In the genomic region with DNA sequence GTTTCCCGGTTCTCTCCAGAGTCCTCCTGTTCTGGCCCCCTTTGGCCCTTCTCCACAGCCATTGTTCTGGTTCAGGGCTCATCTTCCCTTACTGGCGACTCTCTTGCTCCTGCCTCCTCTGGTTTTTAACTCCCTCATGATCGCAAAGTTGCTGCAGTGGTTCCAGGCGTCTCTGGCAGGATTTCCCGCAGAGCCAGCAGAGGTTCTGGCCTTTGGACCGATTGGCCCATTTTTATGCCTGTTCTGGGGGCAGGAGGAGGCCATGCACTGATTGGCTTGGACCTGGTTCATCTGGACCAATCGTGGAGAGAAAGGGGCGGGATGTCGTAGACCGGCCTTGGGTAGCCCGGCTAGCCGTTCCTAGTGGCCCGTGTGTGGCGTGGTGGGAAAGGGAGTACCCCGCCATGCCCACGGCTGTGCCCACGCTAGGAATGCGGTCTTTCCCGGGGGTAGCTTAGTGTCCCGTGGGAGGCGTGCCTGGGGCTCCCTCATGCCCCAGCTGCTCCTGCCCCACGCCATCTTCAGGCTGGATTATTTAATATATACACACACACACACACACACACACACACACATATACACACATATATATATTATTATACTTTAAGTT, we compare ENCODE assay signal across 19 cellular contexts.
DNase-seq lines count a peak whose midpoint lies in the region; ATAC-seq and TF ChIP-seq lines count a peak whose summit lies in the region.
"Had no signal": no experiment of that assay in that cellular context is flagged by ENCODE, and none has a peak within 500 bp of the region (broad histone marks: within the 10 kb centered on the region; RNA-seq: fewer than 3 reads in every experiment).

No MANE protein-coding gene starts in this region.

- CTCF ChIA-PET in HEK293T (lab: Yijun Ruan, JAX) (no interaction called here), WTC11 (lab: Charles Lee) (interaction anchor here (1.0 kb wide), 1 partner anchor 218 kb away, joined by 3 read pairs; a partner anchor contains a TSS)

- H3K9me3 Mint-ChIP-seq in WTC11: peaks cover 4% of the 10 kb centered on the region
- H3K9me3 Mint-ChIP-seq: CD4-positive, alpha-beta T cell; HFFc6 had no signal

- no peak overlapping the region for H3K27ac ChIP-seq in tibial artery
- H3K27ac ChIP-seq: GM23248, HL-60 had no signal

- TF ChIP-seq CTCF in WTC11 (IDR thresholded peaks at IDR 0.05): no peak
- TF ChIP-seq CTCF in tibial artery (IDR thresholded peaks at IDR 0.05): no peak

- H3K27me3 ChIP-seq in H7 (ENCODE audit: control insufficient read depth, insufficient read depth, low read length) (no peaks in the 10 kb centered on the region), tibial artery (peaks cover 0 to 72% of the 10 kb centered on the region in 2 donors)

- H3K4me3 ChIP-seq in H7 (ENCODE audit: insufficient read depth, low read depth, low read length) (no peak overlapping the region), tibial artery (no peak overlapping the region)
- H3K4me3 ChIP-seq: GM23248 had no signal

- POLR2A ChIA-PET in HEK293T (lab: Yijun Ruan, JAX): no interaction called here
- POLR2A ChIA-PET in WTC11 (lab: Charles Lee): no interaction called here

- H3K27me3 Mint-ChIP-seq in WTC11 (ENCODE audit: low read depth): peaks cover 9% of the 10 kb centered on the region

- H3K36me3 ChIP-seq in H7 (replicated peaks; ENCODE audit: control insufficient read depth, insufficient read depth, low read length) (no peaks in the 10 kb centered on the region), tibial artery (no peaks in the 10 kb centered on the region)

- peaks cover 15% of the 10 kb centered on the region for H3K4me1 Mint-ChIP-seq in WTC11

- ATAC-seq in WTC11: peak; percentile 36
- no peak for ATAC-seq in HG03342 (IDR thresholded peaks at IDR 0.05; ENCODE audit: unreplicated experiment)
- no peak for ATAC-seq in SK-N-SH treated with all-trans-retinoic acid at 6 μM for 48 hours

- intact Hi-C loops in tibial artery (cut with DNase I; ENCODE audit: low total_unique reads): no loop called here

- DNase-seq in H7 (peak; percentile 78), HEK293T (ENCODE audit: extremely low spot score) (peak; percentile 20), WTC11 (ENCODE audit: low spot score) (no peak), iPS-NIHi11 (ENCODE audit: low spot score) (peak; percentile 45), DMS153 (lab: John Stamatoyannopoulos, UW) (no peak), tibial artery (no peak)
- DNase-seq: C1 segment of cervical spinal cord; Calu3; CD4-positive, alpha-beta T cell; DMS 273 treated with DMSO at 0.1 percent for 48 hours; DMS79; EL; GM23248; HFFc6; KBM-7 had no signal

- no peaks in the 10 kb centered on the region for H3K36me3 Mint-ChIP-seq in WTC11

- H3K27ac Mint-ChIP-seq in WTC11: no peak overlapping the region
- H3K27ac Mint-ChIP-seq: B cell; CD4-positive, alpha-beta T cell; HFFc6 had no signal

- no peak overlapping the region for H3K4me3 Mint-ChIP-seq in WTC11
- H3K4me3 Mint-ChIP-seq: B cell; CD4-positive, alpha-beta T cell; HFFc6 had no signal

- H3K9me3 ChIP-seq in tibial artery: no peaks in the 10 kb centered on the region

- H3K4me1 ChIP-seq in tibial artery: peaks cover 0 to 2% (median 0%) of the 10 kb centered on the region in 4 donors

TF ChIP-seq in HEK293T, 16 proteins besides CTCF, POLR2A, EP300 and RAD21:
- TF ChIP-seq, protein P1, sequence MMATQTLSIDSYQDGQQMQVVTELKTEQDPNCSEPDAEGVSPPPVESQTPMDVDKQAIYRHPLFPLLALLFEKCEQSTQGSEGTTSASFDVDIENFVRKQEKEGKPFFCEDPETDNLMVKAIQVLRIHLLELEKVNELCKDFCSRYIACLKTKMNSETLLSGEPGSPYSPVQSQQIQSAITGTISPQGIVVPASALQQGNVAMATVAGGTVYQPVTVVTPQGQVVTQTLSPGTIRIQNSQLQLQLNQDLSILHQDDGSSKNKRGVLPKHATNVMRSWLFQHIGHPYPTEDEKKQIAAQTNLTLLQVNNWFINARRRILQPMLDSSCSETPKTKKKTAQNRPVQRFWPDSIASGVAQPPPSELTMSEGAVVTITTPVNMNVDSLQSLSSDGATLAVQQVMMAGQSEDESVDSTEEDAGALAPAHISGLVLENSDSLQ (IDR thresholded peaks at IDR 0.05): peak; percentile 80
- TF ChIP-seq SP1 (IDR thresholded peaks at IDR 0.05) (no peak), BHLHE40 (IDR thresholded peaks at IDR 0.05; ENCODE audit: borderline replicate concordance) (no peak)

TF ChIP-seq in WTC11, 78 proteins besides CTCF, POLR2A, EP300 and RAD21:
- peak; percentile 56 for TF ChIP-seq NFYB (CRISPR knock-in tag; conservative IDR thresholded peaks at IDR 0.05; ENCODE audit: low read depth)
- TF ChIP-seq, protein P2, sequence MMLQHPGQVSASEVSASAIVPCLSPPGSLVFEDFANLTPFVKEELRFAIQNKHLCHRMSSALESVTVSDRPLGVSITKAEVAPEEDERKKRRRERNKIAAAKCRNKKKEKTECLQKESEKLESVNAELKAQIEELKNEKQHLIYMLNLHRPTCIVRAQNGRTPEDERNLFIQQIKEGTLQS (CRISPR knock-in tag; conservative IDR thresholded peaks at IDR 0.05): no peak

TF ChIP-seq in SK-N-SH treated with all-trans-retinoic acid at 6 μM for 48 hours, 23 proteins besides CTCF, POLR2A, EP300 and RAD21:
- no peak for TF ChIP-seq BACH2 (CRISPR knock-in tag; IDR thresholded peaks at IDR 0.05; ENCODE audit: borderline replicate concordance)
- TF ChIP-seq ISL1 (CRISPR knock-in tag; IDR thresholded peaks at IDR 0.05): no peak
- no peak for TF ChIP-seq TOX (CRISPR knock-in tag; IDR thresholded peaks at IDR 0.05; ENCODE audit: borderline replicate concordance)
- TF ChIP-seq, protein P3, sequence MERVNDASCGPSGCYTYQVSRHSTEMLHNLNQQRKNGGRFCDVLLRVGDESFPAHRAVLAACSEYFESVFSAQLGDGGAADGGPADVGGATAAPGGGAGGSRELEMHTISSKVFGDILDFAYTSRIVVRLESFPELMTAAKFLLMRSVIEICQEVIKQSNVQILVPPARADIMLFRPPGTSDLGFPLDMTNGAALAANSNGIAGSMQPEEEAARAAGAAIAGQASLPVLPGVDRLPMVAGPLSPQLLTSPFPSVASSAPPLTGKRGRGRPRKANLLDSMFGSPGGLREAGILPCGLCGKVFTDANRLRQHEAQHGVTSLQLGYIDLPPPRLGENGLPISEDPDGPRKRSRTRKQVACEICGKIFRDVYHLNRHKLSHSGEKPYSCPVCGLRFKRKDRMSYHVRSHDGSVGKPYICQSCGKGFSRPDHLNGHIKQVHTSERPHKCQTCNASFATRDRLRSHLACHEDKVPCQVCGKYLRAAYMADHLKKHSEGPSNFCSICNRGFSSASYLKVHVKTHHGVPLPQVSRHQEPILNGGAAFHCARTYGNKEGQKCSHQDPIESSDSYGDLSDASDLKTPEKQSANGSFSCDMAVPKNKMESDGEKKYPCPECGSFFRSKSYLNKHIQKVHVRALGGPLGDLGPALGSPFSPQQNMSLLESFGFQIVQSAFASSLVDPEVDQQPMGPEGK (CRISPR knock-in tag; IDR thresholded peaks at IDR 0.05; ENCODE audit: borderline replicate concordance): no peak
- TF ChIP-seq TCF4 (CRISPR knock-in tag; IDR thresholded peaks at IDR 0.05; ENCODE audit: borderline replicate concordance): no peak
- TF ChIP-seq ARNTL (CRISPR knock-in tag; IDR thresholded peaks at IDR 0.05; ENCODE audit: borderline replicate concordance, low read depth): no peak
- no peak for TF ChIP-seq PPARA (CRISPR knock-in tag; IDR thresholded peaks at IDR 0.05; ENCODE audit: borderline replicate concordance)
- TF ChIP-seq, protein P4, sequence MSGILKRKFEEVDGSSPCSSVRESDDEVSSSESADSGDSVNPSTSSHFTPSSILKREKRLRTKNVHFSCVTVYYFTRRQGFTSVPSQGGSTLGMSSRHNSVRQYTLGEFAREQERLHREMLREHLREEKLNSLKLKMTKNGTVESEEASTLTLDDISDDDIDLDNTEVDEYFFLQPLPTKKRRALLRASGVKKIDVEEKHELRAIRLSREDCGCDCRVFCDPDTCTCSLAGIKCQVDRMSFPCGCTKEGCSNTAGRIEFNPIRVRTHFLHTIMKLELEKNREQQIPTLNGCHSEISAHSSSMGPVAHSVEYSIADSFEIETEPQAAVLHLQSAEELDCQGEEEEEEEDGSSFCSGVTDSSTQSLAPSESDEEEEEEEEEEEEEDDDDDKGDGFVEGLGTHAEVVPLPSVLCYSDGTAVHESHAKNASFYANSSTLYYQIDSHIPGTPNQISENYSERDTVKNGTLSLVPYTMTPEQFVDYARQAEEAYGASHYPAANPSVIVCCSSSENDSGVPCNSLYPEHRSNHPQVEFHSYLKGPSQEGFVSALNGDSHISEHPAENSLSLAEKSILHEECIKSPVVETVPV (CRISPR knock-in tag; IDR thresholded peaks at IDR 0.05): no peak
- no peak for TF ChIP-seq ZNF565 (CRISPR knock-in tag; conservative IDR thresholded peaks at IDR 0.05; ENCODE audit: low read depth)
TF ChIP-seq in SK-N-SH treated with all-trans-retinoic acid at 6 μM for 48 hours: peak in this region for 0.

Comparison
In these comparisons a context has a peak if more than half of its experiments do, and no peak if none do; other contexts are left out.
1. DNase-seq: peak in H7 (single experiment), HEK293T (single experiment) and iPS-NIHi11 (single experiment); none in WTC11 (single experiment), DMS153 (single experiment) and tibial artery (0 of 2).